8 cellular contexts compared by ENCODE assay signal in the genomic region with DNA sequence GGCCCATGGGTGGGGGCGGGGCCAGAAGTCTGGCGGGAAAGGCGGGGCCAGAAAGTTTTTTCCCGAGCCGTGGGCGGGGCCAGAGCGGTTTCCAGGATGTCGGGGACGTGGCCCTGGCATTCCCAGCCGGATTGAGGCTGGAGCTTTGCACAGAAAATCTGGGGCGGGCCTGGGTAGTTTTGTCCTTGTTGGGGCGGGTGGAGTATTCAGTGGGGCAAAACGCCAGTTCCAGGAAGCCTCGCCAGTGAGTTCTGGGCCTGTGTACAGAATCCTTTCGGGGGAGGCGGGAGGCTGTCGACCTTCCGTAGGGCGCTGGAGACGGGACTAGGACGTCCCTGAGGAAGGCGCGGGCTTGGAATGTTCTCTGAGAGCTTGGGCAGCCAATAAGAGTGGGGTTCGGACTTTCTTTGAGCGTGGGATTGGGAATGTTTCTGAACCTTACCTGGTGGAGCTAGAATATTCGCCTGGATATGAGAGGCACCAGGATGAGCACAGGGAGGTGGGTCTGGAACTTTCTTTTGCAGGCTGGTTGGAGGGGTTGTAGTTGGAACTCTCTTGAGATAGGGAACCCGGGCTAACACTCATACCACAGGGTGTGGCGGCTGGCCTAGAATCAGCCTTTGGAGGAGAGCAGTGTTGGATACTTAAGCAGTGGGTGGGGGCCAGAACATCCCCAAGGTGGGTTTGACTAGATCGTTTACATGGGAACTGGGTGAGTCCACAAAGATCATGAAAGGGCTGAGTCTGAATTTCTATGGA. TPM values are rescaled to one million over a fixed set of nuclear protein-coding genes. Genes with fewer than 3 reads are reported as not detected.
DNase-seq lines count a peak whose midpoint lies in the region; ATAC-seq and TF ChIP-seq lines count a peak whose summit lies in the region.

No MANE protein-coding gene starts in this region.

- intact Hi-C loops in Calu3 (cut with micrococcal nuclease; ENCODE audit: unreplicated experiment) (loop anchor here (2.0 kb wide), 1 partner anchor 15 kb away; no protein-coding TSS in a partner anchor), colonic mucosa (cut with DNase I) (no loop called here)

- H3K36me3 Mint-ChIP-seq in Calu3 (ENCODE audit: insufficient read depth, unreplicated experiment): peaks cover 54% of the 10 kb centered on the region

- TF ChIP-seq CTCF in Calu3 (IDR thresholded peaks at IDR 0.05; ENCODE audit: unreplicated experiment): no peak
- no peak for TF ChIP-seq CTCF in LNCaP clone FGC (IDR thresholded peaks at IDR 0.05; ENCODE audit: control insufficient read depth, extremely low read depth, insufficient read depth)
- TF ChIP-seq CTCF in colonic mucosa (IDR thresholded peaks at IDR 0.05): no peak

- no peaks in the 10 kb centered on the region for H3K27me3 ChIP-seq in colonic mucosa
- no peaks in the 10 kb centered on the region for H3K27me3 ChIP-seq in muscle layer of colon (ENCODE audit: control insufficient read depth in 1 of 2, insufficient read depth in 2 of 2, low read length in 2 of 2)

- no TSS peak for BruUV-seq in Calu3 (replicated peaks; lab: Mats Ljungman, UMichigan)

- DNase-seq in Calu3 (no peak), LNCaP clone FGC (ENCODE audit: low read depth) (no peak), colonic mucosa (no peak), NCI-H526 (lab: John Stamatoyannopoulos, UW) (no peak), NCI-H1417 treated with DMSO at 0.1 percent for 48 hours (lab: John Stamatoyannopoulos, UW) (no peak), SW480 (ENCODE audit: low spot score) (no peak)

- no peaks in the 10 kb centered on the region for H3K9me3 ChIP-seq in colonic mucosa
- H3K9me3 ChIP-seq in muscle layer of colon (ENCODE audit: low read length): no peaks in the 10 kb centered on the region

- H3K27ac ChIP-seq in colonic mucosa (peak overlapping the region; percentile 90), muscle layer of colon (ENCODE audit: low read depth, low read length) (peak overlapping the region; percentile 89)

- peak overlapping the region; percentile 85 for H3K4me3 Mint-ChIP-seq in Calu3 (ENCODE audit: low read depth, unreplicated experiment)

- H3K9me3 Mint-ChIP-seq in Calu3 (ENCODE audit: low read depth, unreplicated experiment): no peaks in the 10 kb centered on the region

- H3K4me1 ChIP-seq in colonic mucosa (no peaks in the 10 kb centered on the region), muscle layer of colon (ENCODE audit: insufficient read depth, low read length) (peaks cover 23% of the 10 kb centered on the region)

- H3K36me3 ChIP-seq in colonic mucosa (no peaks in the 10 kb centered on the region), muscle layer of colon (ENCODE audit: insufficient read depth, low read length) (peaks cover 36% of the 10 kb centered on the region)

- peak overlapping the region; percentile 100 for H3K27ac Mint-ChIP-seq in Calu3 (ENCODE audit: unreplicated experiment)

- no peaks in the 10 kb centered on the region for H3K27me3 Mint-ChIP-seq in Calu3 (ENCODE audit: unreplicated experiment)

- peak overlapping the region; percentile 78 to 80 for H3K9ac ChIP-seq in colonic mucosa (ENCODE audit: low read depth in 2 of 2, low read length in 2 of 2)
- peak overlapping the region; percentile 74 for H3K9ac ChIP-seq in muscle layer of colon (ENCODE audit: low read length)

- H3K4me3 ChIP-seq in LNCaP clone FGC (ENCODE audit: low read depth, low read length) (peak overlapping the region; percentile 58), colonic mucosa (peak overlapping the region; percentile 38), muscle layer of colon (ENCODE audit: low read depth in 1 of 2, low read length in 2 of 2) (peak overlapping the region; percentile 55 to 71)

- CTCF ChIA-PET in Calu3 (lab: Charles Lee): interaction anchor here (0.5 to 2.1 kb wide), 7 partner anchors 10 to 210 kb away, joined by 3 to 11 read pairs (median 7); partner anchors contain the start of gene INAFM1

- H3K4me1 Mint-ChIP-seq in Calu3 (ENCODE audit: low read depth, unreplicated experiment): peaks cover 37% of the 10 kb centered on the region

- no peak for ATAC-seq in HG03196 (IDR thresholded peaks at IDR 0.05; ENCODE audit: unreplicated experiment)

RNA-seq across cellular contexts. Expression of gene CCDC9, which starts 1.3 kb away (rescaled TPM):
- 38.2 and 39.1 TPM in 2 replicates for total RNA-seq in Calu3 (2022)
- total RNA-seq in colonic mucosa: 10 to 100 TPM; 27.2 to 37.3 TPM

RNA-seq across cellular contexts. Expression of gene INAFM1, which starts 17.1 kb away (rescaled TPM):
- 12.9 and 13.9 TPM in 2 replicates for total RNA-seq in Calu3 (2022)
- 10 to 100 TPM; 12.8 to 19.6 TPM for total RNA-seq in colonic mucosa

RNA-seq across cellular contexts. Expression of gene BBC3, which starts 26.6 kb away (rescaled TPM):
- total RNA-seq in Calu3 (2022) (8.6 and 9.8 TPM in 2 replicates), colonic mucosa (10 to 100 TPM; 19.5 to 21.7 TPM)

RNA-seq across cellular contexts. Expression of gene C5AR1, which starts 52.1 kb away (rescaled TPM):
- 6.2 and 11.9 TPM in 2 replicates for total RNA-seq in Calu3 (2022)
- total RNA-seq in colonic mucosa: 10 to 100 TPM in 1 of 2 donors, 1 to 10 TPM in 1; 5.3 to 11.5 TPM
